ENCODE assay signal across 1 cellular context in genomic region chr17:2034157-2034556, GRCh38.
TF ChIP-seq lines count a peak whose summit lies in the region.

No MANE protein-coding gene starts in this region.

TF ChIP-seq in HepG2, 621 proteins besides CTCF, POLR2A, EP300 and RAD21:
- TF ChIP-seq HNF4G (IDR thresholded peaks at IDR 0.05; ENCODE audit: borderline replicate concordance, low read depth, low read length) (no peak), HNF4G (CRISPR knock-in tag; IDR thresholded peaks at IDR 0.05; ENCODE audit: borderline replicate concordance, low read depth) (no peak), MIER3 (CRISPR knock-in tag; IDR thresholded peaks at IDR 0.05; ENCODE audit: borderline replicate concordance) (no peak)
